1 cellular context compared by ENCODE assay signal in genomic region chr10:77160679-77161078, GRCh38.
A peak's percentile ranks its signal among the peaks of the same experiment; 100 is the strongest.
TF ChIP-seq lines count a peak whose summit lies in the region.

No MANE protein-coding gene starts in this region.

TF ChIP-seq in SK-N-SH, 30 proteins besides CTCF, POLR2A, EP300 and RAD21 (continued from another document):
- TF ChIP-seq PBX3 (IDR thresholded peaks at IDR 0.05) (peak; percentile 99), RCOR1 (IDR thresholded peaks at IDR 0.05; ENCODE audit: low read length) (no peak), EZH2phosphoT487 (IDR thresholded peaks at IDR 0.05; ENCODE audit: borderline replicate concordance, low read depth) (no peak), ZBTB33 (IDR thresholded peaks at IDR 0.05; ENCODE audit: borderline replicate concordance, low read depth) (peak; percentile 89), MXI1 (IDR thresholded peaks at IDR 0.05; ENCODE audit: low read depth, low read length) (no peak), SMC3 (IDR thresholded peaks at IDR 0.05; ENCODE audit: low read depth, low read length) (no peak), USF1 (IDR thresholded peaks at IDR 0.05; ENCODE audit: borderline replicate concordance, low read depth) (no peak), FOXM1 (IDR thresholded peaks at IDR 0.05; ENCODE audit: low read depth) (peak; percentile 93), FOSL2 (IDR thresholded peaks at IDR 0.05; ENCODE audit: borderline replicate concordance, low read depth) (peak; percentile 98), REST (IDR thresholded peaks at IDR 0.05; ENCODE audit: low read depth, low read length) (0 out of 2 replicates have a peak, but pooled peaks have one; percentile 22), FOXJ3 (CRISPR knock-in tag; IDR thresholded peaks at IDR 0.05) (no peak), MAX (IDR thresholded peaks at IDR 0.05; ENCODE audit: low read depth) (peak; percentile 80; the same call in 1 of the 2 replicates), POLR2AphosphoS5 (IDR thresholded peaks at IDR 0.05; ENCODE audit: low read depth, low read length) (peak; percentile 94), GABPA (IDR thresholded peaks at IDR 0.05; ENCODE audit: low read depth) (no peak; the same call in none of the 2 replicates), TAF1 (IDR thresholded peaks at IDR 0.05; ENCODE audit: borderline replicate concordance, low read depth, low read length) (no peak; the same call in 1 of the 2 replicates), NRF1 (IDR thresholded peaks at IDR 0.05; ENCODE audit: low read depth, low read length) (no peak)
